13 cellular contexts compared by ENCODE assay signal in the genomic region with DNA sequence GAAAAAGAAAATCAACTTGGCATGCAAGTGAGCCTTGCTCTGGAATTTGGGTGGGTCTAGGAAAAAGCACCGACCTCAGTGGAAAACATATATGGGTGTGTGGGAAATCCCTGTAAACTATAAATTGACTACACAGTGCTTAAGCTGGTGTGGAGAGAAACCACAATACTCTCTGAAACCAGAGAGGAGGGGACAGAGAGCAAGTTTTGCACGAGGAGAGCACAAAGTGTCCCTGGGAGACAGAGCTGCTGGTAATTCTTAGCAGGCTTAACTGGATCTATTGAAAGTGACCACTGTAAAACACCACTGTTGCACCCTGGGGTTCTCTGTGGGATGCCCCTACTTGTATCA. TPM values are rescaled to one million over a fixed set of nuclear protein-coding genes. Genes with fewer than 3 reads are reported as not detected.
A peak's percentile ranks its signal among the peaks of the same experiment; 100 is the strongest.
DNase-seq lines count a peak whose midpoint lies in the region; ATAC-seq, FAIRE-seq and TF ChIP-seq lines count a peak whose summit lies in the region.
"Had no signal": no experiment of that assay in that cellular context is flagged by ENCODE, and none has a peak within 500 bp of the region (broad histone marks: within the 10 kb centered on the region; RNA-seq: fewer than 3 reads in every experiment).

No MANE protein-coding gene starts in this region.

- H3K27me3 ChIP-seq in A673 (replicated peaks; ENCODE audit: insufficient read depth, low read depth, low read length, poor library complexity): peaks cover 28% of the 10 kb centered on the region
- H3K27me3 ChIP-seq: right lobe of liver had no signal

- H3K4me1 ChIP-seq in A673 (ENCODE audit: insufficient read depth, low read length, poor library complexity, severe bottlenecking): no peaks in the 10 kb centered on the region
- H3K4me1 ChIP-seq: Caco-2 had no signal

- H3K4me3 ChIP-seq in A673 (ENCODE audit: low read depth, low read length, poor library complexity, severe bottlenecking): no peak overlapping the region
- H3K4me3 ChIP-seq: right lobe of liver had no signal

- peaks cover 33% of the 10 kb centered on the region for H3K4me1 Mint-ChIP-seq in mesothelial cell of epicardium

- FAIRE-seq in GM18507 (lab: Jason Lieb, UNC): peak; percentile 95
- FAIRE-seq: H54 had no signal

- H3K9me3 ChIP-seq in A673 (ENCODE audit: low read depth, low read length, poor library complexity, severe bottlenecking): no peaks in the 10 kb centered on the region
- H3K9me3 ChIP-seq: Caco-2, right lobe of liver, SK-N-SH had no signal

- BruUV-seq in A673 (replicated peaks; lab: Mats Ljungman, UMichigan): no TSS peak

- no peak overlapping the region for H3K4me3 Mint-ChIP-seq in mesothelial cell of epicardium

- intact Hi-C loops in A673 (cut with micrococcal nuclease; ENCODE audit: unreplicated experiment): no loop called here

- no peaks in the 10 kb centered on the region for H3K36me3 Mint-ChIP-seq in mesothelial cell of epicardium

- peak; percentile 82 for ATAC-seq in GM21390 (IDR thresholded peaks at IDR 0.05; ENCODE audit: unreplicated experiment)
- ATAC-seq in HG03159 (IDR thresholded peaks at IDR 0.05; ENCODE audit: unreplicated experiment): peak; percentile 60

- CTCF ChIA-PET in A673 (lab: Charles Lee): no interaction called here

- no peak for DNase-seq in GM18507 (ENCODE audit: extremely low spot score, insufficient read length, low read depth)
- DNase-seq in glomerular visceral epithelial cell (ENCODE audit: extremely low spot score): peak; percentile 37
- DNase-seq in mesothelial cell of epicardium (ENCODE audit: low spot score in 2 of 2, unreplicated experiment in 2 of 2): no peak
- DNase-seq in A673 (ENCODE audit: low spot score): no peak
- no peak for DNase-seq in NCI-H82 (lab: John Stamatoyannopoulos, UW)
- no peak for DNase-seq in NK-92 (lab: John Stamatoyannopoulos, UW; ENCODE audit: unreplicated experiment)
- DNase-seq: Caco-2, NCI-H1048, right lobe of liver, SK-N-SH had no signal

- H3K36me3 ChIP-seq in A673 (ENCODE audit: insufficient read depth, low read length, poor library complexity, severe bottlenecking): no peaks in the 10 kb centered on the region
- H3K36me3 ChIP-seq: right lobe of liver had no signal

- no peak overlapping the region for H3K27ac Mint-ChIP-seq in mesothelial cell of epicardium

- peaks cover 3% of the 10 kb centered on the region for H3K9me3 Mint-ChIP-seq in mesothelial cell of epicardium

- no peaks in the 10 kb centered on the region for H3K27me3 Mint-ChIP-seq in mesothelial cell of epicardium (ENCODE audit: low read depth)

- no peak overlapping the region for H3K27ac ChIP-seq in A673 (ENCODE audit: low read depth, low read length, poor library complexity, severe bottlenecking)
- H3K27ac ChIP-seq: right lobe of liver had no signal

- POLR2A ChIA-PET in A673 (lab: Charles Lee; ENCODE audit: low non-redundant PET): no interaction called here

- TF ChIP-seq CTCF in mesothelial cell of epicardium (IDR thresholded peaks at IDR 0.05; ENCODE audit: unreplicated experiment): no peak
- no peak for TF ChIP-seq CTCF in A673 (conservative IDR thresholded peaks at IDR 0.05; ENCODE audit: low read depth, low read length)

RNA-seq across cellular contexts. Expression of a gene that starts 12.8 kb away (rescaled TPM):
- total RNA-seq in mesothelial cell of epicardium: 0.70 to 1.9 TPM (median 1.1 TPM) in 3 replicates
- not detected in 2 replicates for total RNA-seq in A673 (2021)
- total RNA-seq: Caco-2 had no signal
